In genomic region chrX:46836701-46837542, GRCh38 we compare ENCODE assay signal across 8 cellular contexts. TPM values are rescaled to one million over a fixed set of nuclear protein-coding genes. Genes with fewer than 3 reads are reported as not detected.
DNase-seq lines count a peak whose midpoint lies in the region; ATAC-seq and TF ChIP-seq lines count a peak whose summit lies in the region.

Gene RP2 (plus strand): TSS chrX:46837043. CDS start chrX:46837101, 58 bp downstream.

- H3K36me3 Mint-ChIP-seq in activated B cell treated with CpG ODN at 0.5 μM for 24 hours (ENCODE audit: low read depth) (peaks cover 11% of the 10 kb centered on the region), immature natural killer cell (no peaks in the 10 kb centered on the region)

- H3K4me1 Mint-ChIP-seq in activated B cell treated with CpG ODN at 0.5 μM for 24 hours (peaks cover 37% of the 10 kb centered on the region), immature natural killer cell (peaks cover 13 to 33% of the 10 kb centered on the region in 2 donors)

- peak within 1 kb of the TSS; percentile 94 for H3K27ac Mint-ChIP-seq in activated B cell treated with CpG ODN at 0.5 μM for 24 hours
- peak within 1 kb of the TSS; percentile 92 to 98 (median 96) for H3K27ac Mint-ChIP-seq in immature natural killer cell

- no peaks in the 10 kb centered on the region for H3K27me3 Mint-ChIP-seq in activated B cell treated with CpG ODN at 0.5 μM for 24 hours
- H3K27me3 Mint-ChIP-seq in immature natural killer cell (ENCODE audit: low read depth in 3 of 3) = peaks cover 2 to 3% (median 3%) of the 10 kb centered on the region in 3 donors

- no peaks in the 10 kb centered on the region for H3F3A ChIP-seq in smooth muscle cell (ENCODE audit: low read depth)

- peak within 1 kb of the TSS; percentile 63 for H2AFZ ChIP-seq in smooth muscle cell (ENCODE audit: low read depth)

- H3K4me3 Mint-ChIP-seq in activated B cell treated with CpG ODN at 0.5 μM for 24 hours (peak within 1 kb of the TSS; percentile 95), immature natural killer cell (peak within 1 kb of the TSS; percentile 88 to 99 (median 98))

- H3K4me3 ChIP-seq in AG04450 (ENCODE audit: low read depth, low read length) (peak within 1 kb of the TSS; percentile 74), smooth muscle cell (peak within 1 kb of the TSS; percentile 77)

- peak within 1 kb of the TSS; percentile 88 for H3K9ac ChIP-seq in smooth muscle cell (ENCODE audit: low read depth)

- no peak for TF ChIP-seq CTCF in AG04450 (IDR thresholded peaks at IDR 0.05; ENCODE audit: low read depth, low read length)
- no peak for TF ChIP-seq CTCF in activated B cell treated with CpG ODN at 0.5 μM for 24 hours (IDR thresholded peaks at IDR 0.05)
- no peak for TF ChIP-seq CTCF in smooth muscle cell (IDR thresholded peaks at IDR 0.05; ENCODE audit: borderline replicate concordance, insufficient read depth, poor library complexity, severe bottlenecking)

- peaks cover 37% of the 10 kb centered on the region for H3K79me2 ChIP-seq in smooth muscle cell (ENCODE audit: low read depth)

- H3K27me3 ChIP-seq in AG04450 (ENCODE audit: control insufficient read depth, insufficient read depth, low read length) (no peaks in the 10 kb centered on the region), smooth muscle cell (ENCODE audit: low read depth) (no peaks in the 10 kb centered on the region)

- no peaks in the 10 kb centered on the region for H3K36me3 ChIP-seq in smooth muscle cell (ENCODE audit: low read depth)

- H3K9me3 ChIP-seq in AG04450 (ENCODE audit: control insufficient read depth, insufficient read depth, low read length) = no peaks in the 10 kb centered on the region
- no peaks in the 10 kb centered on the region for H3K9me3 ChIP-seq in smooth muscle cell (replicated peaks; ENCODE audit: low read depth)

- intact Hi-C loops in activated B cell treated with CpG ODN at 0.5 μM for 24 hours (cut with micrococcal nuclease) = loop anchor here (1.0 to 2.0 kb wide), 3 partner anchors 78 to 292 kb away; partner anchors contain the start of gene SLC9A7

- H3K9me3 Mint-ChIP-seq in activated B cell treated with CpG ODN at 0.5 μM for 24 hours (no peaks in the 10 kb centered on the region), immature natural killer cell (no peaks in the 10 kb centered on the region)

- peak within 1 kb of the TSS; percentile 96 for H3K4me2 ChIP-seq in smooth muscle cell

- peak; percentile 95 for ATAC-seq in GM18909 (IDR thresholded peaks at IDR 0.05; ENCODE audit: poor library complexity, unreplicated experiment)
- ATAC-seq in HG03159 (IDR thresholded peaks at IDR 0.05; ENCODE audit: unreplicated experiment) = peak; percentile 91
- peak; percentile 93 for ATAC-seq in activated B cell treated with CpG ODN at 0.5 μM for 24 hours (ENCODE audit: low read depth)

- CTCF ChIA-PET in AG04450 (lab: Charles Lee) (interaction anchor here (0.6 to 1.7 kb wide), 3 partner anchors 151 to 256 kb away, joined by 3 to 4 read pairs (median 3); no protein-coding TSS in a partner anchor), activated B cell treated with CpG ODN at 0.5 μM for 24 hours (lab: Charles Lee) (no interaction called here)

- no peaks in the 10 kb centered on the region for H4K20me1 ChIP-seq in smooth muscle cell (ENCODE audit: low read depth)

- peaks cover 6% of the 10 kb centered on the region for H3K4me1 ChIP-seq in smooth muscle cell (ENCODE audit: low read depth)

- peak within 1 kb of the TSS; percentile 87 for H3K27ac ChIP-seq in AG04450 (ENCODE audit: low read depth, low read length)
- H3K27ac ChIP-seq in smooth muscle cell (ENCODE audit: low read depth) = peak within 1 kb of the TSS; percentile 100

- peak; percentile 86 for DNase-seq in AG04450 (ENCODE audit: low read depth, low spot score)
- DNase-seq in NCI-H2227 (lab: John Stamatoyannopoulos, UW; ENCODE audit: unreplicated experiment) = peak; percentile 99
- peak; percentile 77 for DNase-seq in activated B cell treated with CpG ODN at 0.5 μM for 24 hours
- peak; percentile 82 for DNase-seq in central memory CD4-positive, alpha-beta T cell
- DNase-seq in immature natural killer cell = peak; percentile 84 to 86 (median 84)
- DNase-seq in smooth muscle cell (lab: John Stamatoyannopoulos, UW; ENCODE audit: unreplicated experiment) = peak; percentile 48

- POLR2A ChIA-PET in AG04450 (lab: Yijun Ruan, JAX) (interaction anchor here (1.0 kb wide), 1 partner anchor 68 kb away, joined by 3 read pairs; no protein-coding TSS in a partner anchor), activated B cell treated with CpG ODN at 0.5 μM for 24 hours (lab: Charles Lee) (interaction anchor here (0.5 to 1.3 kb wide), 9 partner anchors 8 to 1709 kb away, joined by 3 to 5 read pairs (median 4); partner anchors contain the start of genes NDUFB11 and RBM10)

- WGBS in smooth muscle cell (ENCODE audit: low lambda C conversion rate) = 40% methylated on average over 69 of the region's 71 CpGs

RNA-seq across cellular contexts. Expression of gene RP2, which starts in this region (rescaled TPM):
- polyA plus RNA-seq in AG04450 (2011; rRNA removed) (12.5 and 16.6 TPM in 2 replicates), immature natural killer cell (10 to 100 TPM in 1 of 3 donors, 1 to 10 TPM in 2; 4.4 to 13.2 (median 8.2) TPM), smooth muscle cell (11.3 TPM in 2 replicates)
- 7.0 and 11.0 TPM in 2 replicates for polyA minus RNA-seq in AG04450 (2011; rRNA and poly(A)+ RNA removed)
- total RNA-seq in activated B cell treated with CpG ODN at 0.5 μM for 24 hours (11.3 TPM in 2 replicates), smooth muscle cell (20.5 and 32.9 TPM in 2 replicates)

Comparison
In these comparisons a context has a peak if more than half of its experiments do, and no peak if none do; other contexts are left out.
1. Peak in every context shown above with its lines: DNase-seq, ATAC-seq, H3K4me3 ChIP-seq and H3K27ac ChIP-seq.
2. DNase-seq: peak in every context shown above with its lines; median percentile 99 in NCI-H2227; 86 in AG04450; 84 in immature natural killer cell; 82 in central memory CD4-positive, alpha-beta T cell; 77 in activated B cell treated with CpG ODN at 0.5 μM for 24 hours; 48 in smooth muscle cell.